8 cellular contexts compared by ENCODE assay signal in the genomic region with DNA sequence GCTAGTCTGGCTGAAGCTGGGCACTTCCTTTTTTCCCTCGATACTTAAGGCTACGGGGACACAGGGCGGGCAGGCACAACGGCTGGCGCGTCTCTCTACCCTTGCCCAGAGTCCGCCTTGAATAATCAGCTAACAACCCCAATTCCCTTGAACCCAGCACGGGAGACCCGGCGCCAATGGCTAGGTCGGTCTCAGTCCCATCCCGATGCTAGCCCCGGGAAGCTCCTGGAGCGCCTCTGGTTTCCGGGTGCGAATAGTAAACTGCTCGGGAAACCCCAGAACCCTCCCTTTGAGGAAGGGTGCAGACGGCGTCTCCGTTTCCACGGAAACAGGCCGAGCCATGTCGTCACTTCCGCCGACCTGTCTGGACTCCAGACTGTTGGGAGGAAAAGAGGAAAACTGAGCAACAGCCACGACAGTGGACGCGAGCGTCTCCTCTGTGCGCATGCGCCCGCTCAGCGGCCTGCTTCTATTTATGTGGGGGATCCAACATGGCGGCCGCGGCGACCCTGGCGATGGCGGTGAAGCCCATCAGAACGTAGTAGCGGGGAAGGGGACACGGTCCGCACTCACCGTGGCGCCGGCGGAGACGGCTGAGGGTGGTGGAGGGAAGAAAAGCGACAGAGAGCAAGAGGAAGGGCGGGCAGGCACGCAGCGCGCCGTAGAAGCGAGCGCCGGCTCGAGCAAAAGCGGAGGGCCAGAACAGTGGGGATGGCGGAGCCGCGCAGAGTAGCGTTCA. TPM values are rescaled to one million over a fixed set of nuclear protein-coding genes. Genes with fewer than 3 reads are reported as not detected.
DNase-seq lines count a peak whose midpoint lies in the region; ATAC-seq and TF ChIP-seq lines count a peak whose summit lies in the region.

A gene (plus strand): TSS at position 464 of the 739 bp plus-strand sequence. CDS start 248 bp downstream, at position 712.

- no peak for TF ChIP-seq CTCF in BE2C (IDR thresholded peaks at IDR 0.05; ENCODE audit: low read depth, low read length)
- no peak for TF ChIP-seq CTCF in coronary artery (IDR thresholded peaks at IDR 0.05)

- no peaks in the 10 kb centered on the region for H3K4me1 ChIP-seq in BE2C

- H3K4me3 ChIP-seq in BE2C (ENCODE audit: low read depth, low read length) = peak within 1 kb of the TSS; percentile 94
- H3K4me3 ChIP-seq in coronary artery = peak within 1 kb of the TSS; percentile 91

- intact Hi-C loops in left colon (cut with DNase I, micrococcal nuclease) = no loop called here

- DNase-seq in BE2C (peak; percentile 96), GM19240 (ENCODE audit: insufficient read length, low spot score) (peak; percentile 97), NCI-H526 (lab: John Stamatoyannopoulos, UW) (peak; percentile 96 to 99), coronary artery (ENCODE audit: low spot score) (peak; percentile 96), left colon (peak; percentile 96 to 97)
- DNase-seq in activated CD4-positive, alpha-beta T cell treated with anti-CD3 and anti-CD28 coated beads for 48 hours = peak; percentile 96
- peak; percentile 95 for DNase-seq in stimulated activated CD4-positive, alpha-beta T cell treated with anti-CD3 and anti-CD28 coated beads, Interleukin-1b, Interleukin-23, amount 100 ng/mL, for 48 hours

- ATAC-seq in HG03460 (IDR thresholded peaks at IDR 0.05; ENCODE audit: unreplicated experiment) (peak; percentile 96), left colon (peak; percentile 97)

- H3K36me3 ChIP-seq in BE2C = peaks cover 3% of the 10 kb centered on the region

- no peaks in the 10 kb centered on the region for H3K9me3 ChIP-seq in BE2C

- H3K27ac ChIP-seq in coronary artery = peak within 1 kb of the TSS; percentile 95 to 98

- peaks cover 4% of the 10 kb centered on the region; the same call in 1 of the 2 replicates for H3K27me3 ChIP-seq in BE2C

RNA-seq across cellular contexts. Expression of the gene that starts here (rescaled TPM):
- polyA plus RNA-seq in BE2C (2012; ENCODE audit: insufficient read depth, insufficient read length, low read depth) = 3.1 TPM
- total RNA-seq in left colon = 10 to 100 TPM; 17.6 to 18.8 TPM

Comparison
In these comparisons a context has a peak if more than half of its experiments do, and no peak if none do; other contexts are left out.
1. Peak in every context shown above with its lines: DNase-seq, ATAC-seq, H3K4me3 ChIP-seq and H3K27ac ChIP-seq.